Comparison of ENCODE assay signal across 8 cellular contexts in genomic region chr12:114667669-114668150, GRCh38. TPM values are rescaled to one million over a fixed set of nuclear protein-coding genes. Genes with fewer than 3 reads are reported as not detected.
DNase-seq lines count a peak whose midpoint lies in the region; ATAC-seq and TF ChIP-seq lines count a peak whose summit lies in the region.

No MANE protein-coding gene starts in this region.

- peaks cover 8% of the 10 kb centered on the region for H3K4me1 Mint-ChIP-seq in activated naive CD8-positive, alpha-beta T cell treated with anti-CD3 and anti-CD28 coated beads, Interleukin-2, amount 10 ng/mL, durations not matched to agents 7 days and 5 days
- H3K4me1 Mint-ChIP-seq in activated naive CD8-positive, alpha-beta T cell treated with anti-CD3 and anti-CD28 coated beads, Interleukin-2, amount 50 U/mL, for 24 hours: peaks cover 8% of the 10 kb centered on the region

- no peak overlapping the region for H3K27ac ChIP-seq in colonic mucosa
- H3K27ac ChIP-seq in muscle layer of duodenum (ENCODE audit: low read length): no peak overlapping the region
- peak overlapping the region; percentile 97 to 98 for H3K27ac ChIP-seq in uterus

- H3K36me3 ChIP-seq in colonic mucosa (no peaks in the 10 kb centered on the region), muscle layer of duodenum (ENCODE audit: control insufficient read depth in 1 of 2, insufficient read depth in 2 of 2, low read length in 2 of 2) (peaks cover 0 to 7% of the 10 kb centered on the region in 2 donors), uterus (no peaks in the 10 kb centered on the region)

- DNase-seq in activated naive CD8-positive, alpha-beta T cell treated with anti-CD3 and anti-CD28 coated beads, Interleukin-2, amount 10 ng/mL, durations not matched to agents 7 days and 5 days: no peak
- DNase-seq in activated naive CD8-positive, alpha-beta T cell treated with anti-CD3 and anti-CD28 coated beads, Interleukin-2, amount 50 U/mL, for 24 hours: no peak
- DNase-seq in colonic mucosa (no peak), uterus (no peak), NCI-H187 (lab: John Stamatoyannopoulos, UW) (no peak), NCI-H82 (lab: John Stamatoyannopoulos, UW) (no peak)

- H3K4me3 ChIP-seq in colonic mucosa (peak overlapping the region; percentile 43), muscle layer of duodenum (ENCODE audit: low read depth in 1 of 2, low read length in 2 of 2) (peak overlapping the region; percentile 50 to 56), uterus (peak overlapping the region; percentile 27 to 44)

- no peak for TF ChIP-seq CTCF in colonic mucosa (IDR thresholded peaks at IDR 0.05)
- no peak for TF ChIP-seq CTCF in uterus (IDR thresholded peaks at IDR 0.05)

- POLR2A ChIA-PET in activated naive CD8-positive, alpha-beta T cell treated with anti-CD3 and anti-CD28 coated beads, Interleukin-2, amount 10 ng/mL, durations not matched to agents 7 days and 5 days (lab: Charles Lee): no interaction called here

- no peak for ATAC-seq in activated naive CD8-positive, alpha-beta T cell treated with anti-CD3 and anti-CD28 coated beads, Interleukin-2, amount 10 ng/mL, durations not matched to agents 7 days and 5 days (ENCODE audit: low read depth)
- no peak for ATAC-seq in activated naive CD8-positive, alpha-beta T cell treated with anti-CD3 and anti-CD28 coated beads, Interleukin-2, amount 50 U/mL, for 24 hours
- no peak for ATAC-seq in HG03280 (IDR thresholded peaks at IDR 0.05; ENCODE audit: unreplicated experiment)

- no peak overlapping the region for H3K4me3 Mint-ChIP-seq in activated naive CD8-positive, alpha-beta T cell treated with anti-CD3 and anti-CD28 coated beads, Interleukin-2, amount 10 ng/mL, durations not matched to agents 7 days and 5 days
- no peak overlapping the region for H3K4me3 Mint-ChIP-seq in activated naive CD8-positive, alpha-beta T cell treated with anti-CD3 and anti-CD28 coated beads, Interleukin-2, amount 50 U/mL, for 24 hours

- H3K27me3 Mint-ChIP-seq in activated naive CD8-positive, alpha-beta T cell treated with anti-CD3 and anti-CD28 coated beads, Interleukin-2, amount 10 ng/mL, durations not matched to agents 7 days and 5 days: peaks cover 81% of the 10 kb centered on the region
- peaks cover 79% of the 10 kb centered on the region for H3K27me3 Mint-ChIP-seq in activated naive CD8-positive, alpha-beta T cell treated with anti-CD3 and anti-CD28 coated beads, Interleukin-2, amount 50 U/mL, for 24 hours

- no peaks in the 10 kb centered on the region for H3K36me3 Mint-ChIP-seq in activated naive CD8-positive, alpha-beta T cell treated with anti-CD3 and anti-CD28 coated beads, Interleukin-2, amount 10 ng/mL, durations not matched to agents 7 days and 5 days
- H3K36me3 Mint-ChIP-seq in activated naive CD8-positive, alpha-beta T cell treated with anti-CD3 and anti-CD28 coated beads, Interleukin-2, amount 50 U/mL, for 24 hours (ENCODE audit: low read depth): no peaks in the 10 kb centered on the region

- H3K27ac Mint-ChIP-seq in activated naive CD8-positive, alpha-beta T cell treated with anti-CD3 and anti-CD28 coated beads, Interleukin-2, amount 10 ng/mL, durations not matched to agents 7 days and 5 days: peak overlapping the region; percentile 61
- H3K27ac Mint-ChIP-seq in activated naive CD8-positive, alpha-beta T cell treated with anti-CD3 and anti-CD28 coated beads, Interleukin-2, amount 50 U/mL, for 24 hours: no peak overlapping the region

- H3K4me1 ChIP-seq in colonic mucosa (peaks cover 4% of the 10 kb centered on the region), muscle layer of duodenum (ENCODE audit: control insufficient read depth in 1 of 2, insufficient read depth in 2 of 2, low read length in 2 of 2) (peaks cover 0 to 8% of the 10 kb centered on the region in 2 donors), uterus (peaks cover 0 to under 1% of the 10 kb centered on the region in 2 donors)

- H3K9ac ChIP-seq in colonic mucosa (ENCODE audit: low read depth in 2 of 2, low read length in 2 of 2): peak overlapping the region in 1 of 2 donors; percentile 40

- intact Hi-C loops in colonic mucosa (cut with DNase I) (loop anchor here (1.0 to 10.0 kb wide), 3 partner anchors 497 to 1087 kb away; no protein-coding TSS in a partner anchor), uterus (cut with DNase I; ENCODE audit: low total_unique reads) (no loop called here)

- no peaks in the 10 kb centered on the region for H3K9me3 Mint-ChIP-seq in activated naive CD8-positive, alpha-beta T cell treated with anti-CD3 and anti-CD28 coated beads, Interleukin-2, amount 10 ng/mL, durations not matched to agents 7 days and 5 days
- no peaks in the 10 kb centered on the region for H3K9me3 Mint-ChIP-seq in activated naive CD8-positive, alpha-beta T cell treated with anti-CD3 and anti-CD28 coated beads, Interleukin-2, amount 50 U/mL, for 24 hours

- H3K9me3 ChIP-seq in colonic mucosa (no peaks in the 10 kb centered on the region), muscle layer of duodenum (ENCODE audit: control insufficient read depth in 1 of 2, low read length in 2 of 2) (no peaks in the 10 kb centered on the region), uterus (no peaks in the 10 kb centered on the region)

- H3K27me3 ChIP-seq in colonic mucosa (peaks cover 30% of the 10 kb centered on the region), muscle layer of duodenum (ENCODE audit: low read depth, low read length) (peaks cover 7% of the 10 kb centered on the region), uterus (peaks cover 0 to 5% of the 10 kb centered on the region in 2 donors)

- TF ChIP-seq POLR2A in uterus (IDR thresholded peaks at IDR 0.05): no peak

RNA-seq across cellular contexts. Expression of gene TBX3, which starts 16.3 kb away (rescaled TPM):
- not detected for total RNA-seq in activated naive CD8-positive, alpha-beta T cell treated with anti-CD3 and anti-CD28 coated beads, Interleukin-2, amount 10 ng/mL, durations not matched to agents 7 days and 5 days
- total RNA-seq in colonic mucosa: 1 to 10 TPM; 4.8 to 7.2 TPM
- 100 to 1,000 TPM in 1 of 4 donors, 10 to 100 TPM in 3; 11.0 to 120 (median 56.3) TPM for total RNA-seq in uterus

Comparison
In these comparisons a context has a peak if more than half of its experiments do, and no peak if none do; other contexts are left out.
1. H3K27ac ChIP-seq: peak in uterus (2 of 2); none in colonic mucosa (single experiment) and muscle layer of duodenum (single experiment).
2. RNA of gene TBX3, which starts 16.3 kb away (total RNA-seq): 11.0 to 120 TPM in uterus and 4.8 to 7.2 TPM in colonic mucosa; not detected in activated naive CD8-positive, alpha-beta T cell treated with anti-CD3 and anti-CD28 coated beads, Interleukin-2, amount 10 ng/mL, durations not matched to agents 7 days and 5 days; every median in the first group is over 4 times any median in the second.
3. Peak in every context shown above with its lines, with median percentiles within 50 percentile points of each other: H3K4me3 ChIP-seq.